ENCODE assay signal across 19 cellular contexts in genomic region chr10:35172574-35172973, GRCh38. TPM values are rescaled to one million over a fixed set of nuclear protein-coding genes. Genes with fewer than 3 reads are reported as not detected.
DNase-seq lines count a peak whose midpoint lies in the region; ATAC-seq lines count a peak whose summit lies in the region.
"Had no signal": no experiment of that assay in that cellular context is flagged by ENCODE, and none has a peak within 500 bp of the region (broad histone marks: within the 10 kb centered on the region; RNA-seq: fewer than 3 reads in every experiment).

No MANE protein-coding gene starts in this region.

- no peaks in the 10 kb centered on the region for H3K36me3 ChIP-seq in subcutaneous abdominal adipose tissue (ENCODE audit: control insufficient read depth in 5 of 5, insufficient read depth in 5 of 5, low read length in 5 of 5)
- H3K36me3 ChIP-seq: esophagus muscularis mucosa, thoracic aorta had no signal

- H3K9me3 Mint-ChIP-seq in dendritic cell treated with granulocyte-macrophage colony-stimulating factor and Interleukin-4, amounts not matched to agents 40 ng/mL and 50 ng/mL, for 4 days = peaks cover 8% of the 10 kb centered on the region
- H3K9me3 Mint-ChIP-seq: activated B cell treated with CpG ODN at 0.5 μM for 24 hours; activated naive CD4-positive, alpha-beta T cell treated with anti-CD3 and anti-CD28 coated beads, Interleukin-2, amount 50 U/mL, for 24 hours had no signal

- H3K4me1 ChIP-seq in right cardiac atrium (ENCODE audit: control insufficient read depth, insufficient read depth, low read length) (no peaks in the 10 kb centered on the region), subcutaneous abdominal adipose tissue (ENCODE audit: control insufficient read depth in 5 of 5, insufficient read depth in 5 of 5, low read length in 5 of 5) (peaks cover 0 to 13% (median 7%) of the 10 kb centered on the region in 5 donors)

- no peaks in the 10 kb centered on the region for H3K36me3 Mint-ChIP-seq in dendritic cell treated with granulocyte-macrophage colony-stimulating factor and Interleukin-4, amounts not matched to agents 40 ng/mL and 50 ng/mL, for 4 days (ENCODE audit: low read depth)

- H3K27me3 Mint-ChIP-seq in dendritic cell treated with granulocyte-macrophage colony-stimulating factor and Interleukin-4, amounts not matched to agents 40 ng/mL and 50 ng/mL, for 4 days = no peaks in the 10 kb centered on the region
- H3K27me3 Mint-ChIP-seq: activated B cell treated with CpG ODN at 0.5 μM for 24 hours; activated naive CD4-positive, alpha-beta T cell treated with anti-CD3 and anti-CD28 coated beads, Interleukin-2, amount 50 U/mL, for 24 hours; T-cell had no signal

- no peak overlapping the region for H3K9ac ChIP-seq in subcutaneous abdominal adipose tissue (ENCODE audit: low read length in 5 of 5)
- H3K9ac ChIP-seq: KMS-11 had no signal

- H3K27ac ChIP-seq in right cardiac atrium (ENCODE audit: low read length) (no peak overlapping the region), subcutaneous abdominal adipose tissue (ENCODE audit: low read depth, low read length) (peak overlapping the region; percentile 29)
- H3K27ac ChIP-seq: KMS-11, thoracic aorta had no signal

- no peaks in the 10 kb centered on the region for H3K9me3 ChIP-seq in right cardiac atrium (ENCODE audit: control insufficient read depth, low read length)
- H3K9me3 ChIP-seq in subcutaneous abdominal adipose tissue (ENCODE audit: control insufficient read depth in 5 of 5, low read length in 5 of 5) = no peaks in the 10 kb centered on the region
- H3K9me3 ChIP-seq: esophagus muscularis mucosa, thoracic aorta had no signal

- H3K27ac Mint-ChIP-seq in dendritic cell treated with granulocyte-macrophage colony-stimulating factor and Interleukin-4, amounts not matched to agents 40 ng/mL and 50 ng/mL, for 4 days = peak overlapping the region; percentile 58
- H3K27ac Mint-ChIP-seq: activated B cell treated with CpG ODN at 0.5 μM for 24 hours; activated naive CD4-positive, alpha-beta T cell treated with anti-CD3 and anti-CD28 coated beads, Interleukin-2, amount 50 U/mL, for 24 hours; T-cell had no signal

- intact Hi-C loops in dendritic cell treated with granulocyte-macrophage colony-stimulating factor and Interleukin-4, amounts not matched to agents 40 ng/mL and 50 ng/mL, for 4 days (cut with micrococcal nuclease) = no loop called here
- intact Hi-C loops in right cardiac atrium (cut with DNase I) = no loop called here

- WGBS in right cardiac atrium = 38% methylated on average over 5 of the region's 5 CpGs

- peaks cover 10% of the 10 kb centered on the region for H3K4me1 Mint-ChIP-seq in dendritic cell treated with granulocyte-macrophage colony-stimulating factor and Interleukin-4, amounts not matched to agents 40 ng/mL and 50 ng/mL, for 4 days (ENCODE audit: low read depth)
- H3K4me1 Mint-ChIP-seq: activated naive CD4-positive, alpha-beta T cell treated with anti-CD3 and anti-CD28 coated beads, Interleukin-2, amount 50 U/mL, for 24 hours; T-cell had no signal

- DNase-seq in NCI-H2227 (lab: John Stamatoyannopoulos, UW; ENCODE audit: unreplicated experiment) = peak; percentile 3
- peak in 2 of 3 donors; percentile 45 to 61 for DNase-seq in right cardiac atrium
- no peak for DNase-seq in cortex of kidney (lab: John Stamatoyannopoulos, UW)
- DNase-seq in NCI-H446 treated with DMSO at 0.1 percent for 48 hours (lab: John Stamatoyannopoulos, UW) = no peak
- DNase-seq: activated B cell treated with CpG ODN at 0.5 μM for 24 hours, DND-41, NCI-H1436, NCI-H526, occipital lobe, T-cell had no signal

- no peak overlapping the region for H3K4me3 ChIP-seq in right cardiac atrium (ENCODE audit: low read length)
- H3K4me3 ChIP-seq in subcutaneous abdominal adipose tissue (ENCODE audit: low read depth in 1 of 5, low read length in 5 of 5) = no peak overlapping the region
- H3K4me3 ChIP-seq: esophagus muscularis mucosa, thoracic aorta had no signal

- ATAC-seq in right cardiac atrium (peak in 1 of 2 donors; percentile 62), GM19397 (IDR thresholded peaks at IDR 0.05; ENCODE audit: unreplicated experiment) (no peak)
- no peak for ATAC-seq in activated CD4-positive, CD25-positive, alpha-beta regulatory T cell treated with anti-CD3 and anti-CD28 coated beads, Interleukin-2, amount 50 U/mL, for 24 hours
- ATAC-seq: Panc1, T-cell had no signal

- H3K4me3 Mint-ChIP-seq in dendritic cell treated with granulocyte-macrophage colony-stimulating factor and Interleukin-4, amounts not matched to agents 40 ng/mL and 50 ng/mL, for 4 days = no peak overlapping the region
- H3K4me3 Mint-ChIP-seq: activated B cell treated with CpG ODN at 0.5 μM for 24 hours; activated naive CD4-positive, alpha-beta T cell treated with anti-CD3 and anti-CD28 coated beads, Interleukin-2, amount 50 U/mL, for 24 hours; T-cell had no signal

- H3K27me3 ChIP-seq in right cardiac atrium (ENCODE audit: control insufficient read depth, insufficient read depth) (no peaks in the 10 kb centered on the region), subcutaneous abdominal adipose tissue (ENCODE audit: control insufficient read depth in 5 of 5, insufficient read depth in 4 of 5, low read length in 5 of 5) (no peaks in the 10 kb centered on the region)

RNA-seq across cellular contexts. Expression of gene CREM, which starts 45.9 kb away (rescaled TPM):
- total RNA-seq in right cardiac atrium = 10 to 100 TPM; 31.9 to 39.9 (median 37.8) TPM
- polyA plus RNA-seq in right cardiac atrium = 41.0 TPM

Comparison
In these comparisons a context has a peak if more than half of its experiments do, and no peak if none do; other contexts are left out.
1. DNase-seq: peak in NCI-H2227 (single experiment) and right cardiac atrium (2 of 3); none in cortex of kidney (single experiment) and NCI-H446 treated with DMSO at 0.1 percent for 48 hours (single experiment).